ENCODE assay signal across 2 cellular contexts in the genomic region with DNA sequence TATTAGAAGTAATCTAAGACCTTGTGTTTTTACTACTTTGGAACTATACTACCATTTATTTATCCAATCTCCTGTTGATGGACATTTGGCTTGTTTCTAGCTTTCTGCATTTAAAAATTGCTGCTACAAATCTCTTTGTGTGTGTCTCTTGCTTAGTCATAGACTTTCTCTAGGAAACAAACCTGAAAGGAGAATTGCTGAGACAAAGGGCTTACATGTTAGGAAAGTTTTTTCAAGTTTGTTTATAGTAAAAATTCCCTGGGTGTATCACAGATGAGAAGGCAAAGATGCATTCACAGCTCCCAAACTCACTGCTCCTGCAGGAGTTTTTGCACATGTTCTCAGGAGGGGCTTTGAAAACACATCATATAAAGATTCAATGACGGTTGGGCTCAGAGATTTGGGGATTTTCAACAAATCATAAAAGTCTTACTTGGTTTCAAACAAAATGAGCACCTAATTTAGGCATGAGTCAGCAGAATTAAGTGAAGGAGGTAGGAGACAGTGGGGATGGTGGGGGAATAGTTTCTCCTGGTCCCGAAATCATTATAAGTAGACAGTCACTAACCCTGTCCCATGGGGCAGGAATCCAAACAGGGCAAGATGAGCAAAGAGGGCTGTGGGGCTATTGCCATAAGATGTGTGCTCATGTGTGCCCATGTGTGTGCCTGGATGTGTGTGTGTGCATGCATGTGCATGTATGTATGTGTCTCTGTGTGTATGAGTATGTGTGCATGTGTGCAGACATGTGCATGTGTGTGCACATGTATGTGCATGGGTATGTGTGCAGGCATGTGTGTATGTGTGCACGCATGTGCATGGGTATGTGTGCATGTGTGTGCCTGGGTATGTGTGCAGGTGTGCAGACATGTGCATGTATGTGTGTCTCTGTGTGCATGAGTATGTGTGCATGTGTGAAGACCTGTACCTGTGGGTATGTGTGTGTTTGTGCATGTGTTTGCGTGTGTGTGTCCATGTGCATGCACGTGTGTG.
TF ChIP-seq lines count a peak whose summit lies in the region.

No MANE protein-coding gene starts in this region.

TF ChIP-seq in HepG2, 621 proteins besides CTCF, POLR2A, EP300 and RAD21:
- TF ChIP-seq MAFK (conservative IDR thresholded peaks at IDR 0.05 in 1 of 2, IDR thresholded peaks at IDR 0.05 in 1 of 2; ENCODE audit: low read length in 2 of 2) (peak; percentile 83 to 91), NFE2L2 (IDR thresholded peaks at IDR 0.05; ENCODE audit: low read length) (peak; percentile 34; the same call in 1 of the 2 replicates), NR2C2 (CRISPR knock-in tag; IDR thresholded peaks at IDR 0.05; ENCODE audit: borderline replicate concordance) (no peak), CENPT (CRISPR knock-in tag; IDR thresholded peaks at IDR 0.05; ENCODE audit: low read depth) (no peak), ZNF264 (CRISPR knock-in tag; IDR thresholded peaks at IDR 0.05) (no peak), MAFF (IDR thresholded peaks at IDR 0.05; ENCODE audit: low read depth, low read length) (peak; percentile 86), TBP (CRISPR knock-in tag; IDR thresholded peaks at IDR 0.05) (no peak)
- TF ChIP-seq, protein P1, sequence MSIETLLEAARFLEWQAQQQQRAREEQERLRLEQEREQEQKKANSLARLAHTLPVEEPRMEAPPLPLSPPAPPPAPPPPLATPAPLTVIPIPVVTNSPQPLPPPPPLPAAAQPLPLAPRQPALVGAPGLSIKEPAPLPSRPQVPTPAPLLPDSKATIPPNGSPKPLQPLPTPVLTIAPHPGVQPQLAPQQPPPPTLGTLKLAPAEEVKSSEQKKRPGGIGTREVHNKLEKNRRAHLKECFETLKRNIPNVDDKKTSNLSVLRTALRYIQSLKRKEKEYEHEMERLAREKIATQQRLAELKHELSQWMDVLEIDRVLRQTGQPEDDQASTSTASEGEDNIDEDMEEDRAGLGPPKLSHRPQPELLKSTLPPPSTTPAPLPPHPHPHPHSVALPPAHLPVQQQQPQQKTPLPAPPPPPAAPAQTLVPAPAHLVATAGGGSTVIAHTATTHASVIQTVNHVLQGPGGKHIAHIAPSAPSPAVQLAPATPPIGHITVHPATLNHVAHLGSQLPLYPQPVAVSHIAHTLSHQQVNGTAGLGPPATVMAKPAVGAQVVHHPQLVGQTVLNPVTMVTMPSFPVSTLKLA (IDR thresholded peaks at IDR 0.05) = peak; percentile 98

TF ChIP-seq in K562, 482 proteins besides CTCF, POLR2A, EP300 and RAD21:
- TF ChIP-seq MEF2D (tag; conservative IDR thresholded peaks at IDR 0.05; ENCODE audit: low read depth) (no peak), GATA2 (CRISPR knock-in tag; IDR thresholded peaks at IDR 0.05) (no peak), U2AF1 (optimal IDR thresholded peaks at IDR 0.05; ENCODE audit: low read depth, low read length) (no peak), XRCC3 (IDR thresholded peaks at IDR 0.05) (no peak), ZNF354B (CRISPR knock-in tag; IDR thresholded peaks at IDR 0.05) (no peak), ZNF175 (CRISPR knock-in tag; IDR thresholded peaks at IDR 0.05; ENCODE audit: low read depth) (no peak), TOE1 (IDR thresholded peaks at IDR 0.05; ENCODE audit: borderline replicate concordance) (no peak), TOE1 (CRISPR knock-in tag; IDR thresholded peaks at IDR 0.05; ENCODE audit: borderline replicate concordance, low read depth) (no peak), RBM15 (IDR thresholded peaks at IDR 0.05; ENCODE audit: insufficient read depth, low read length) (no peak), MAFG (tag; conservative IDR thresholded peaks at IDR 0.05) (peak; percentile 78), HNRNPH1 (optimal IDR thresholded peaks at IDR 0.05; ENCODE audit: low read depth, low read length) (no peak), POLR2AphosphoS5 (IDR thresholded peaks at IDR 0.05; ENCODE audit: control insufficient read depth, insufficient read depth, low read depth, low read length) (no peak), ARNT (IDR thresholded peaks at IDR 0.05) (no peak), TAF9B (IDR thresholded peaks at IDR 0.05; ENCODE audit: partially characterized antibody) (no peak), EHMT2 (IDR thresholded peaks at IDR 0.05) (no peak), ZNF232 (CRISPR knock-in tag; IDR thresholded peaks at IDR 0.05) (no peak), HEY1 (CRISPR knock-in tag; IDR thresholded peaks at IDR 0.05; ENCODE audit: borderline replicate concordance) (no peak), HDAC8 (tag; IDR thresholded peaks at IDR 0.05) (no peak), MAFK (IDR thresholded peaks at IDR 0.05; ENCODE audit: low read length) (peak; percentile 63), SETDB1 (IDR thresholded peaks at IDR 0.05; ENCODE audit: low read length) (no peak), SP2 (IDR thresholded peaks at IDR 0.05; ENCODE audit: extremely low read depth, low read depth, low read length, poor library complexity, severe bottlenecking) (no peak), NR4A1 (CRISPR knock-in tag; IDR thresholded peaks at IDR 0.05) (no peak), NR4A1 (tag; IDR thresholded peaks at IDR 0.05) (no peak), C11orf30 (IDR thresholded peaks at IDR 0.05; ENCODE audit: low read depth) (peak; percentile 74), SMARCC2 (IDR thresholded peaks at IDR 0.05; ENCODE audit: low read depth) (no peak), CAMTA2 (CRISPR knock-in tag; conservative IDR thresholded peaks at IDR 0.05) (no peak), ARID1B (IDR thresholded peaks at IDR 0.05) (no peak), MAFF (IDR thresholded peaks at IDR 0.05; ENCODE audit: low read length) (peak; percentile 74), SOX6 (IDR thresholded peaks at IDR 0.05) (no peak), HDAC6 (IDR thresholded peaks at IDR 0.05; ENCODE audit: low read depth, low read length) (no peak), ZNF316 (IDR thresholded peaks at IDR 0.05) (peak; percentile 82), NRF1 (conservative IDR thresholded peaks at IDR 0.05 in 1 of 2, IDR thresholded peaks at IDR 0.05 in 1 of 2) (no peak), KDM4B (IDR thresholded peaks at IDR 0.05; ENCODE audit: borderline replicate concordance in 2 of 2, low read depth in 1 of 2) (no peak), ZNF3 (CRISPR knock-in tag; IDR thresholded peaks at IDR 0.05) (no peak), CREBBP (IDR thresholded peaks at IDR 0.05; ENCODE audit: low read depth, low read length) (no peak), NFRKB (IDR thresholded peaks at IDR 0.05; ENCODE audit: low read depth) (no peak)
- TF ChIP-seq, protein P2, sequence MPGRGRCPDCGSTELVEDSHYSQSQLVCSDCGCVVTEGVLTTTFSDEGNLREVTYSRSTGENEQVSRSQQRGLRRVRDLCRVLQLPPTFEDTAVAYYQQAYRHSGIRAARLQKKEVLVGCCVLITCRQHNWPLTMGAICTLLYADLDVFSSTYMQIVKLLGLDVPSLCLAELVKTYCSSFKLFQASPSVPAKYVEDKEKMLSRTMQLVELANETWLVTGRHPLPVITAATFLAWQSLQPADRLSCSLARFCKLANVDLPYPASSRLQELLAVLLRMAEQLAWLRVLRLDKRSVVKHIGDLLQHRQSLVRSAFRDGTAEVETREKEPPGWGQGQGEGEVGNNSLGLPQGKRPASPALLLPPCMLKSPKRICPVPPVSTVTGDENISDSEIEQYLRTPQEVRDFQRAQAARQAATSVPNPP (IDR thresholded peaks at IDR 0.05; ENCODE audit: borderline replicate concordance, insufficient read depth, insufficient read length) = no peak
- TF ChIP-seq, protein P3, sequence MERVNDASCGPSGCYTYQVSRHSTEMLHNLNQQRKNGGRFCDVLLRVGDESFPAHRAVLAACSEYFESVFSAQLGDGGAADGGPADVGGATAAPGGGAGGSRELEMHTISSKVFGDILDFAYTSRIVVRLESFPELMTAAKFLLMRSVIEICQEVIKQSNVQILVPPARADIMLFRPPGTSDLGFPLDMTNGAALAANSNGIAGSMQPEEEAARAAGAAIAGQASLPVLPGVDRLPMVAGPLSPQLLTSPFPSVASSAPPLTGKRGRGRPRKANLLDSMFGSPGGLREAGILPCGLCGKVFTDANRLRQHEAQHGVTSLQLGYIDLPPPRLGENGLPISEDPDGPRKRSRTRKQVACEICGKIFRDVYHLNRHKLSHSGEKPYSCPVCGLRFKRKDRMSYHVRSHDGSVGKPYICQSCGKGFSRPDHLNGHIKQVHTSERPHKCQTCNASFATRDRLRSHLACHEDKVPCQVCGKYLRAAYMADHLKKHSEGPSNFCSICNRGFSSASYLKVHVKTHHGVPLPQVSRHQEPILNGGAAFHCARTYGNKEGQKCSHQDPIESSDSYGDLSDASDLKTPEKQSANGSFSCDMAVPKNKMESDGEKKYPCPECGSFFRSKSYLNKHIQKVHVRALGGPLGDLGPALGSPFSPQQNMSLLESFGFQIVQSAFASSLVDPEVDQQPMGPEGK (CRISPR knock-in tag; IDR thresholded peaks at IDR 0.05; ENCODE audit: borderline replicate concordance) = no peak
